ENCODE assay signal across 8 cellular contexts in the genomic region with DNA sequence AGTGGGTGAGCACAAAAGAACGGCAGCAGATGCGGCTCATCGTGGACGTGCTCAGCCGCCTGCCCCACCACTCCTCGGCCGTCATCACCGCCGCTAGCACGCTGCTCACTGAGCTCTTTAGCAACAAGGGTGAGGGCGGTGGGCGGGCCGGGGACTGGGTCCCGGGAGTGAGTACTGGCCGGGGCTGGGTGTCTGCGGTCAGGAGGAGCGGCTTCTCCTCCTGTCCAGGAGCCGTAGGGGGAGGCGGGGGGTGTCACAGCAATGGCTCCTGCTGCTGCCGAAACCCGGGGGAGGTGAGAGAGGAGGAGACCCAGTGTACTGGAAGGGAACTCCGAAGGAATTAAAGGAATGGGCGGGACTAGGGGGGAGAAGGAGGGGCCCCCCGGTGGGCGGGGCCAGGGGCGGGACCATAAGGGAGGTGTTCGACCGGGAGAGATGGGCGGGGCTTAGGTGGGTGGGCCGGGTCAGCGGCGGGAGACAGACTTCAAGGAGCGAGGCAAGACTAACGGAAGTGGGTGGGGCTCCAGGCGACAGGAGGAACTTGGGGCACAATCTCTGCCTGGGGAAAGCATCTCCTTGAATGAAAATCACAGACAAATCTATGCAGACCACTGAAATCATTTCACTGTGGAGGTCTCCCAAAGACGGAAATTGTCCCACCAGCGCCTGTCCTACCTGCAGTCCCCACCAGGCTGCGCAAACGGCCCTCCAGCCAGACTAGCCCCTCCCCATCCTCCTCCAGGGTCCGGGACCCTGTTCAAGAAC. TPM values are rescaled to one million over a fixed set of nuclear protein-coding genes. Genes with fewer than 3 reads are reported as not detected.
DNase-seq lines count a peak whose midpoint lies in the region; ATAC-seq and TF ChIP-seq lines count a peak whose summit lies in the region.

No MANE protein-coding gene starts in this region.

- no peaks in the 10 kb centered on the region for H3K9me3 ChIP-seq in CD8-positive, alpha-beta T cell (ENCODE audit: low read length)

- H3K4me3 Mint-ChIP-seq in CD8-positive, alpha-beta T cell = peak overlapping the region; percentile 88
- peak overlapping the region; percentile 90 to 91 (median 91) for H3K4me3 Mint-ChIP-seq in nephron

- H3K4me1 ChIP-seq in CD8-positive, alpha-beta T cell (ENCODE audit: insufficient read depth, low read length) = peaks cover 30% of the 10 kb centered on the region

- H3K9me3 Mint-ChIP-seq in CD8-positive, alpha-beta T cell = no peaks in the 10 kb centered on the region
- H3K9me3 Mint-ChIP-seq in nephron = no peaks in the 10 kb centered on the region

- TF ChIP-seq CTCF in CD8-positive, alpha-beta T cell (IDR thresholded peaks at IDR 0.05) = no peak
- peak; percentile 22; the same call in 1 of the 2 replicates for TF ChIP-seq CTCF in LNCaP clone FGC (IDR thresholded peaks at IDR 0.05; ENCODE audit: control insufficient read depth, extremely low read depth, insufficient read depth)
- TF ChIP-seq CTCF in fibroblast of pulmonary artery (IDR thresholded peaks at IDR 0.05; ENCODE audit: low read length, missing control alignments) = peak; percentile 68
- TF ChIP-seq CTCF in nephron (IDR thresholded peaks at IDR 0.05; ENCODE audit: unreplicated experiment in 3 of 3) = peak; percentile 80 to 91 (median 84)

- no peaks in the 10 kb centered on the region for H3K27me3 ChIP-seq in CD8-positive, alpha-beta T cell (ENCODE audit: insufficient read depth, low read length)

- H3K4me3 ChIP-seq in CD8-positive, alpha-beta T cell (ENCODE audit: low read depth, low read length) = peak overlapping the region; percentile 50
- H3K4me3 ChIP-seq in LNCaP clone FGC (ENCODE audit: low read depth, low read length) (peak overlapping the region; percentile 61), fibroblast of pulmonary artery (replicated peaks; ENCODE audit: low read depth, low read length) (peak overlapping the region; percentile 64)

- H3K27me3 Mint-ChIP-seq in CD8-positive, alpha-beta T cell (ENCODE audit: low read depth) = peaks cover 5% of the 10 kb centered on the region
- H3K27me3 Mint-ChIP-seq in nephron (ENCODE audit: low read depth) = peaks cover 63% of the 10 kb centered on the region

- H3K27ac Mint-ChIP-seq in CD8-positive, alpha-beta T cell = no peak overlapping the region
- peak overlapping the region; percentile 43 to 83 (median 80) for H3K27ac Mint-ChIP-seq in nephron

- DNase-seq in CD8-positive, alpha-beta T cell = peak; percentile 91 to 99 (median 97)
- DNase-seq in LNCaP clone FGC (ENCODE audit: low read depth) (peak; percentile 57), RPMI8226 (peak; percentile 97), fibroblast of pulmonary artery (ENCODE audit: low read depth) (peak; percentile 97)
- peak; percentile 94 to 99 for DNase-seq in activated T-helper 1 cell treated with anti-CD3 and anti-CD28 coated beads, Interleukin-2, amount 50 U/mL, for 16 hours (ENCODE audit: low read depth in 1 of 2, low spot score in 1 of 2)
- DNase-seq in stimulated activated naive CD4-positive, alpha-beta T cell (lab: John Stamatoyannopoulos, UW) = peak; percentile 87 to 97 (median 90)

- H3K36me3 Mint-ChIP-seq in CD8-positive, alpha-beta T cell = peaks cover 11% of the 10 kb centered on the region
- H3K36me3 Mint-ChIP-seq in nephron (ENCODE audit: low read depth) = peaks cover 12% of the 10 kb centered on the region

- intact Hi-C loops in CD8-positive, alpha-beta T cell (cut with DNase I, micrococcal nuclease) = loop anchor here (1.0 to 5.0 kb wide), 9 partner anchors 8 to 496 kb away; a partner anchor contains a TSS

- H3K4me1 Mint-ChIP-seq in CD8-positive, alpha-beta T cell (ENCODE audit: low read depth) = peaks cover 21% of the 10 kb centered on the region
- H3K4me1 Mint-ChIP-seq in nephron = peaks cover 24% of the 10 kb centered on the region

- peak; percentile 88 for ATAC-seq in CD8-positive, alpha-beta T cell
- peak; percentile 62 for ATAC-seq in GM21447 (IDR thresholded peaks at IDR 0.05; ENCODE audit: unreplicated experiment)

- POLR2A ChIA-PET in CD8-positive, alpha-beta T cell (lab: Charles Lee) = interaction anchor here (0.6 kb wide), 1 partner anchor 58 kb away, joined by 3 read pairs; no protein-coding TSS in a partner anchor

- H3K36me3 ChIP-seq in CD8-positive, alpha-beta T cell (ENCODE audit: insufficient read depth, low read length) = peaks cover 3% of the 10 kb centered on the region

- CTCF ChIA-PET in CD8-positive, alpha-beta T cell (lab: Charles Lee) = interaction anchor here (1.5 to 1.6 kb wide), 2 partner anchors 37 to 63 kb away, joined by 4 to 5 read pairs; no protein-coding TSS in a partner anchor

- H3K27ac ChIP-seq in CD8-positive, alpha-beta T cell (ENCODE audit: low read depth, low read length) = no peak overlapping the region

RNA-seq across cellular contexts. Expression of a gene that starts 2.3 kb away (rescaled TPM):
- under 1 TPM; 0.41 to 0.69 TPM for total RNA-seq in CD8-positive, alpha-beta T cell

RNA-seq across cellular contexts. Expression of a gene that starts 8.0 kb away (rescaled TPM):
- 1 to 10 TPM; 8.1 to 8.7 TPM for total RNA-seq in CD8-positive, alpha-beta T cell

RNA-seq across cellular contexts. Expression of a gene that starts 53.0 kb away (rescaled TPM):
- total RNA-seq in CD8-positive, alpha-beta T cell = not detected

RNA-seq across cellular contexts. Expression of a gene that starts 59.7 kb away (rescaled TPM):
- 10 to 100 TPM; 39.8 to 40.5 TPM for total RNA-seq in CD8-positive, alpha-beta T cell
